Comparison of ENCODE assay signal across 30 cellular contexts in genomic region chr14:105907276-105907675, GRCh38.
"Had no signal": no experiment of that assay in that cellular context is flagged by ENCODE, and none has a peak within 500 bp of the region (broad histone marks: within the 10 kb centered on the region; RNA-seq: fewer than 3 reads in every experiment).

No MANE protein-coding gene starts in this region.

- DNase-seq: activated CD4-positive, alpha-beta memory T cell treated with anti-CD3 and anti-CD28 coated beads for 36 hours; activated CD4-positive, alpha-beta T cell treated with anti-CD3 and anti-CD28 coated beads for 48 hours; activated CD8-positive, alpha-beta memory T cell treated with anti-CD3 and anti-CD28 coated beads, Interleukin-2, amount 10 ng/mL, durations not matched to agents 7 days and 5 days; activated CD8-positive, alpha-beta memory T cell treated with anti-CD3 and anti-CD28 coated beads, Interleukin-2, amount 50 U/mL, for 4 hours; activated CD8-positive, alpha-beta T cell treated with anti-CD3 and anti-CD28 coated beads, Interleukin-2, amount 10 ng/mL, durations not matched to agents 7 days and 5 days; activated effector memory CD4-positive, alpha-beta T cell treated with anti-CD3 and anti-CD28 coated beads, Interleukin-2, amount 50 U/mL, for 16 hours; activated naive CD4-positive, alpha-beta T cell treated with anti-CD3 and anti-CD28 coated beads for 36 hours; activated naive CD8-positive, alpha-beta T cell treated with anti-CD3 and anti-CD28 coated beads for 36 hours; activated naive CD8-positive, alpha-beta T cell treated with anti-CD3 and anti-CD28 coated beads, Interleukin-2, amount 50 U/mL, for 24 hours; activated T-cell treated with anti-CD3 and anti-CD28 coated beads, Interleukin-2, amount 50 U/mL, for 1 hour; activated T-cell treated with anti-CD3 and anti-CD28 coated beads, Interleukin-2, amount 50 U/mL, for 48 hours; adrenal gland; amygdala; aorta; body of pancreas; caudate nucleus; cortex of kidney; dermis blood vessel endothelial cell; effector CD4-positive, alpha-beta T cell; effector memory CD8-positive, alpha-beta T cell; erythroblast; esophagus squamous epithelium; foreskin melanocyte; T-helper 2 cell had no signal

- H3K27ac Mint-ChIP-seq: activated CD4-positive, alpha-beta memory T cell treated with anti-CD3 and anti-CD28 coated beads for 36 hours; activated CD8-positive, alpha-beta memory T cell treated with anti-CD3 and anti-CD28 coated beads, Interleukin-2, amount 10 ng/mL, durations not matched to agents 7 days and 5 days; activated CD8-positive, alpha-beta T cell treated with anti-CD3 and anti-CD28 coated beads, Interleukin-2, amount 10 ng/mL, durations not matched to agents 7 days and 5 days; activated naive CD4-positive, alpha-beta T cell treated with anti-CD3 and anti-CD28 coated beads for 36 hours; activated naive CD4-positive, alpha-beta T cell treated with anti-CD3 and anti-CD28 coated beads, Interleukin-2, amount 50 U/mL, for 24 hours; activated naive CD8-positive, alpha-beta T cell treated with anti-CD3 and anti-CD28 coated beads for 36 hours; activated naive CD8-positive, alpha-beta T cell treated with anti-CD3 and anti-CD28 coated beads, Interleukin-2, amount 50 U/mL, for 24 hours; activated T-helper 1 cell treated with anti-CD3 and anti-CD28 coated beads, Interleukin-12 subunit alpha, Interleukin-12 subunit beta, Interleukin-2, Interleukin-4 antibody, amounts not matched to agents 30 ng/mL and 10 ng/mL and 1 ng/mL, durations not matched to agents 14 hours and 24 hours and 36 hours; activated T-helper 2 cell treated with anti-CD3 and anti-CD28 coated beads, Interferon-gamma antibody, Interleukin-2, Interleukin-4, amounts not matched to agents 10 μg/mL and 5 μg/mL and 100 μg/mL, durations not matched to agents 14 hours and 24 hours and 36 hours; effector memory CD8-positive, alpha-beta T cell; WTC11 had no signal

- H3K27me3 Mint-ChIP-seq: activated CD8-positive, alpha-beta memory T cell treated with anti-CD3 and anti-CD28 coated beads, Interleukin-2, amount 10 ng/mL, durations not matched to agents 7 days and 5 days; activated naive CD8-positive, alpha-beta T cell treated with anti-CD3 and anti-CD28 coated beads for 36 hours had no signal

- H3K36me3 Mint-ChIP-seq: activated CD4-positive, alpha-beta memory T cell treated with anti-CD3 and anti-CD28 coated beads for 36 hours; activated CD8-positive, alpha-beta memory T cell treated with anti-CD3 and anti-CD28 coated beads, Interleukin-2, amount 10 ng/mL, durations not matched to agents 7 days and 5 days; activated naive CD4-positive, alpha-beta T cell treated with anti-CD3 and anti-CD28 coated beads, Interleukin-2, amount 50 U/mL, for 24 hours; activated naive CD8-positive, alpha-beta T cell treated with anti-CD3 and anti-CD28 coated beads for 36 hours had no signal

- H3K9me3 Mint-ChIP-seq: activated CD4-positive, alpha-beta memory T cell treated with anti-CD3 and anti-CD28 coated beads for 36 hours; activated naive CD4-positive, alpha-beta T cell treated with anti-CD3 and anti-CD28 coated beads for 36 hours; activated naive CD4-positive, alpha-beta T cell treated with anti-CD3 and anti-CD28 coated beads, Interleukin-2, amount 50 U/mL, for 24 hours; activated naive CD8-positive, alpha-beta T cell treated with anti-CD3 and anti-CD28 coated beads for 36 hours; activated naive CD8-positive, alpha-beta T cell treated with anti-CD3 and anti-CD28 coated beads, Interleukin-2, amount 50 U/mL, for 24 hours; activated T-helper 1 cell treated with anti-CD3 and anti-CD28 coated beads, Interleukin-12 subunit alpha, Interleukin-12 subunit beta, Interleukin-2, Interleukin-4 antibody, amounts not matched to agents 30 ng/mL and 10 ng/mL and 1 ng/mL, durations not matched to agents 14 hours and 24 hours and 36 hours; activated T-helper 2 cell treated with anti-CD3 and anti-CD28 coated beads, Interferon-gamma antibody, Interleukin-2, Interleukin-4, amounts not matched to agents 10 μg/mL and 5 μg/mL and 100 μg/mL, durations not matched to agents 14 hours and 24 hours and 36 hours; effector memory CD8-positive, alpha-beta T cell had no signal

- H3K4me1 Mint-ChIP-seq: activated CD8-positive, alpha-beta memory T cell treated with anti-CD3 and anti-CD28 coated beads, Interleukin-2, amount 10 ng/mL, durations not matched to agents 7 days and 5 days; activated naive CD4-positive, alpha-beta T cell treated with anti-CD3 and anti-CD28 coated beads, Interleukin-2, amount 50 U/mL, for 24 hours; WTC11 had no signal

- H3K4me3 Mint-ChIP-seq: activated CD4-positive, alpha-beta memory T cell treated with anti-CD3 and anti-CD28 coated beads for 36 hours; activated CD8-positive, alpha-beta memory T cell treated with anti-CD3 and anti-CD28 coated beads, Interleukin-2, amount 10 ng/mL, durations not matched to agents 7 days and 5 days; activated CD8-positive, alpha-beta T cell treated with anti-CD3 and anti-CD28 coated beads, Interleukin-2, amount 10 ng/mL, durations not matched to agents 7 days and 5 days; activated naive CD4-positive, alpha-beta T cell treated with anti-CD3 and anti-CD28 coated beads for 36 hours; activated naive CD4-positive, alpha-beta T cell treated with anti-CD3 and anti-CD28 coated beads, Interleukin-2, amount 50 U/mL, for 24 hours; activated naive CD8-positive, alpha-beta T cell treated with anti-CD3 and anti-CD28 coated beads for 36 hours; activated naive CD8-positive, alpha-beta T cell treated with anti-CD3 and anti-CD28 coated beads, Interleukin-2, amount 50 U/mL, for 24 hours; activated T-helper 1 cell treated with anti-CD3 and anti-CD28 coated beads, Interleukin-12 subunit alpha, Interleukin-12 subunit beta, Interleukin-2, Interleukin-4 antibody, amounts not matched to agents 30 ng/mL and 10 ng/mL and 1 ng/mL, durations not matched to agents 14 hours and 24 hours and 36 hours; effector memory CD8-positive, alpha-beta T cell; WTC11 had no signal

- ATAC-seq: activated CD4-positive, CD25-positive, alpha-beta regulatory T cell treated with anti-CD3 and anti-CD28 coated beads, Interleukin-2, amount 50 U/mL, for 24 hours; activated CD8-positive, alpha-beta memory T cell treated with anti-CD3 and anti-CD28 coated beads, Interleukin-2, amount 10 ng/mL, durations not matched to agents 7 days and 5 days; activated CD8-positive, alpha-beta T cell treated with anti-CD3 and anti-CD28 coated beads, Interleukin-2, amount 10 ng/mL, durations not matched to agents 7 days and 5 days; activated naive CD8-positive, alpha-beta T cell treated with anti-CD3 and anti-CD28 coated beads, Interleukin-2, amount 50 U/mL, for 24 hours; body of pancreas; effector memory CD8-positive, alpha-beta T cell; gastroesophageal sphincter; WTC11 had no signal
